Comparison of ENCODE assay signal across 20 cellular contexts in genomic region chr12:57196439-57196838, GRCh38. TPM values are rescaled to one million over a fixed set of nuclear protein-coding genes. Genes with fewer than 3 reads are reported as not detected.
"Had no signal": no experiment of that assay in that cellular context is flagged by ENCODE, and none has a peak within 500 bp of the region (broad histone marks: within the 10 kb centered on the region; RNA-seq: fewer than 3 reads in every experiment).

No MANE protein-coding gene starts in this region.

- H3K4me2 ChIP-seq: smooth muscle cell had no signal

- H3K36me3 Mint-ChIP-seq: activated naive CD8-positive, alpha-beta T cell treated with anti-CD3 and anti-CD28 coated beads, Interleukin-2, amount 10 ng/mL, durations not matched to agents 7 days and 5 days; stimulated activated memory B cell treated with anti-CD40 and anti-IgM and Interleukin-4, amounts not matched to agents 10 μg/mL and 1 μg/mL and 100 μg/mL, for 72 hours had no signal

- H3K36me3 ChIP-seq: neutrophil had no signal

- H3K27ac Mint-ChIP-seq: activated CD4-positive, alpha-beta memory T cell treated with anti-CD3 and anti-CD28 coated beads, Interleukin-2, amount 10 ng/mL, durations not matched to agents 7 days and 5 days; activated naive CD8-positive, alpha-beta T cell treated with anti-CD3 and anti-CD28 coated beads, Interleukin-2, amount 10 ng/mL, durations not matched to agents 7 days and 5 days; activated T-cell treated with anti-CD3 and anti-CD28 coated beads, Interleukin-2, amount 50 U/mL, for 72 hours; stimulated activated memory B cell treated with anti-CD40 and anti-IgM and Interleukin-4, amounts not matched to agents 10 μg/mL and 1 μg/mL and 100 μg/mL, for 72 hours had no signal

- H3K27ac ChIP-seq: ascending aorta, cardiac muscle cell, coronary artery, epithelial cell of prostate, gastroesophageal sphincter, neutrophil, right atrium auricular region, tibial nerve, vagina had no signal

- H3K27me3 Mint-ChIP-seq: activated naive CD8-positive, alpha-beta T cell treated with anti-CD3 and anti-CD28 coated beads, Interleukin-2, amount 10 ng/mL, durations not matched to agents 7 days and 5 days; stimulated activated memory B cell treated with anti-CD40 and anti-IgM and Interleukin-4, amounts not matched to agents 10 μg/mL and 1 μg/mL and 100 μg/mL, for 72 hours had no signal

- H3K4me1 ChIP-seq: ascending aorta, gastroesophageal sphincter, right atrium auricular region, tibial nerve, vagina had no signal

- H3K9me3 ChIP-seq: ascending aorta, gastroesophageal sphincter, neutrophil, right atrium auricular region, tibial nerve, vagina had no signal

- H3K4me3 ChIP-seq: ascending aorta, cardiac muscle cell, coronary artery, gastroesophageal sphincter, right atrium auricular region, smooth muscle cell, tibial nerve, vagina had no signal

- H3K4me1 Mint-ChIP-seq: activated CD4-positive, alpha-beta memory T cell treated with anti-CD3 and anti-CD28 coated beads, Interleukin-2, amount 10 ng/mL, durations not matched to agents 7 days and 5 days; activated naive CD8-positive, alpha-beta T cell treated with anti-CD3 and anti-CD28 coated beads, Interleukin-2, amount 10 ng/mL, durations not matched to agents 7 days and 5 days; stimulated activated memory B cell treated with anti-CD40 and anti-IgM and Interleukin-4, amounts not matched to agents 10 μg/mL and 1 μg/mL and 100 μg/mL, for 72 hours had no signal

- DNase-seq: activated CD4-positive, alpha-beta memory T cell treated with anti-CD3 and anti-CD28 coated beads, Interleukin-2, amount 10 ng/mL, durations not matched to agents 7 days and 5 days; activated CD4-positive, CD25-positive, alpha-beta regulatory T cell treated with anti-CD3 and anti-CD28 coated beads, Interleukin-2, amount 50 U/mL, for 72 hours; activated naive CD8-positive, alpha-beta T cell treated with anti-CD3 and anti-CD28 coated beads, Interleukin-2, amount 10 ng/mL, durations not matched to agents 7 days and 5 days; activated T-cell treated with anti-CD3 and anti-CD28 coated beads, Interleukin-2, amount 50 U/mL, for 72 hours; effector CD8-positive, alpha-beta T cell had no signal

- H3K9me3 Mint-ChIP-seq: activated CD4-positive, alpha-beta memory T cell treated with anti-CD3 and anti-CD28 coated beads, Interleukin-2, amount 10 ng/mL, durations not matched to agents 7 days and 5 days; activated naive CD8-positive, alpha-beta T cell treated with anti-CD3 and anti-CD28 coated beads, Interleukin-2, amount 10 ng/mL, durations not matched to agents 7 days and 5 days; activated T-cell treated with anti-CD3 and anti-CD28 coated beads, Interleukin-2, amount 50 U/mL, for 72 hours; stimulated activated memory B cell treated with anti-CD40 and anti-IgM and Interleukin-4, amounts not matched to agents 10 μg/mL and 1 μg/mL and 100 μg/mL, for 72 hours had no signal

- H3K27me3 ChIP-seq: ascending aorta, cardiac muscle cell, gastroesophageal sphincter, right atrium auricular region, tibial nerve, vagina had no signal

- H3K4me3 Mint-ChIP-seq: activated CD4-positive, alpha-beta memory T cell treated with anti-CD3 and anti-CD28 coated beads, Interleukin-2, amount 10 ng/mL, durations not matched to agents 7 days and 5 days; activated naive CD8-positive, alpha-beta T cell treated with anti-CD3 and anti-CD28 coated beads, Interleukin-2, amount 10 ng/mL, durations not matched to agents 7 days and 5 days; activated T-cell treated with anti-CD3 and anti-CD28 coated beads, Interleukin-2, amount 50 U/mL, for 72 hours; stimulated activated memory B cell treated with anti-CD40 and anti-IgM and Interleukin-4, amounts not matched to agents 10 μg/mL and 1 μg/mL and 100 μg/mL, for 72 hours had no signal

- ATAC-seq: gastroesophageal sphincter; stimulated activated memory B cell treated with anti-CD40 and anti-IgM and Interleukin-4, amounts not matched to agents 10 μg/mL and 1 μg/mL and 100 μg/mL, for 72 hours had no signal

RNA-seq across cellular contexts. Expression of gene NXPH4, which starts 20.2 kb away (rescaled TPM):
- total RNA-seq: ascending aorta, liver had no signal

RNA-seq across cellular contexts. Expression of gene LRP1-AS, which starts 49.0 kb away (rescaled TPM):
- total RNA-seq: activated CD4-positive, alpha-beta memory T cell treated with anti-CD3 and anti-CD28 coated beads, Interleukin-2, amount 10 ng/mL, durations not matched to agents 7 days and 5 days; activated naive CD8-positive, alpha-beta T cell treated with anti-CD3 and anti-CD28 coated beads, Interleukin-2, amount 10 ng/mL, durations not matched to agents 7 days and 5 days; activated T-cell treated with anti-CD3 and anti-CD28 coated beads, Interleukin-2, amount 50 U/mL, for 72 hours; ascending aorta; cardiac muscle cell; gastroesophageal sphincter; kidney epithelial cell; liver; mesenteric fat pad; myocyte; right atrium auricular region; smooth muscle cell; tibial nerve; vagina had no signal
- polyA plus RNA-seq: cardiac muscle cell, liver, smooth muscle cell had no signal

RNA-seq across cellular contexts. Expression of gene STAC3, which starts 54.5 kb away (rescaled TPM):
- total RNA-seq: ascending aorta had no signal
- polyA plus RNA-seq: smooth muscle cell had no signal
